9 cellular contexts compared by ENCODE assay signal in the genomic region with DNA sequence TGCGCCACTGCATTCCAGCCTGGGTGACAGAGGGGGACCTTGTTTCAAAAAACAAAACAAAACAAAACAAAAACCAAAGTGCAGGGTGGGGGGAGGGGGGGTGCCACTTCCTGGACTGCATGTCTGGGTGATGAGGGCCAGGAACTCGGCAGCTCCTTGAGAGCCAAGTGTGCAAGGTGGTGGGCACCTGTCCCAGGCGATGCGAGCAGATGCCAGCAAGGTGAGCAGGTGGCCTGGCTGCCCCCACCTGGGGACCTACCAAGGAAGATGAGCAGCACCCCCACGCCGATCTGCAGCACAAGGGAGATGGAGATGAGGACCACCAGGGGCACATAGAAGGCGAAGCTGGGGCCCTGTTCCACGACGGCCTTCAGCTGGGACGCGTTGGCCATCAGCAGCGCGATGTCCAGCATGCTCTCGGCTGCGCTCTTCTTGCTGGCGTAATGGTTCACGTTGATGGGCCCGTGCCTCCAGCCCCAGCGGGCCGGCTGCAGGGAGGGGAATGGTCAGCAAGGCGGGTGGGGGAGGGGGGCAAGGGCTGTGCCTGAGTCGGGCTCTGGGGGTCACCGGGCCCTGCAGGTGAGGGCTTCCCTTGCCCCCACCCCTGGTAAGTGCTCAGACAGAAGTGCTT. TPM values are rescaled to one million over a fixed set of nuclear protein-coding genes. Genes with fewer than 3 reads are reported as not detected.
DNase-seq lines count a peak whose midpoint lies in the region; ATAC-seq and TF ChIP-seq lines count a peak whose summit lies in the region.
"Had no signal": no experiment of that assay in that cellular context is flagged by ENCODE, and none has a peak within 500 bp of the region (broad histone marks: within the 10 kb centered on the region; RNA-seq: fewer than 3 reads in every experiment).

No MANE protein-coding gene starts in this region.

- H3K9me3 ChIP-seq in skeletal muscle tissue (ENCODE audit: control insufficient read depth in 3 of 3, low read length in 3 of 3): no peaks in the 10 kb centered on the region

- H3K9ac ChIP-seq in skeletal muscle tissue (ENCODE audit: low read depth in 1 of 3, low read length in 3 of 3): peak overlapping the region in 2 of 3 donors; percentile 34 to 66

- no peaks in the 10 kb centered on the region for H4K20me1 ChIP-seq in GM23338 (replicated peaks; ENCODE audit: insufficient read depth)

- H3K27ac ChIP-seq in GM23338 (ENCODE audit: low read depth): no peak overlapping the region
- H3K27ac ChIP-seq in skeletal muscle tissue (ENCODE audit: low read depth, low read length): peak overlapping the region; percentile 70

- H3K27ac Mint-ChIP-seq in GM23338: peak overlapping the region; percentile 56
- peak overlapping the region; percentile 77 for H3K27ac Mint-ChIP-seq in activated CD4-positive, alpha-beta memory T cell treated with anti-CD3 and anti-CD28 coated beads, Interleukin-2, amount 10 ng/mL, durations not matched to agents 7 days and 5 days
- peak overlapping the region; percentile 91 to 99 (median 94) for H3K27ac Mint-ChIP-seq in immature natural killer cell

- no peaks in the 10 kb centered on the region for H3K9me2 ChIP-seq in GM23338 (ENCODE audit: insufficient read depth)

- no peak overlapping the region for H3K4me2 ChIP-seq in GM23338

- H3K36me3 Mint-ChIP-seq in GM23338 (ENCODE audit: low read depth) (peaks cover 5% of the 10 kb centered on the region; the same call in 2 of the 3 replicates), immature natural killer cell (peaks cover 0 to 4% (median 0%) of the 10 kb centered on the region in 3 donors)
- peaks cover 28% of the 10 kb centered on the region for H3K36me3 Mint-ChIP-seq in activated CD4-positive, alpha-beta memory T cell treated with anti-CD3 and anti-CD28 coated beads, Interleukin-2, amount 10 ng/mL, durations not matched to agents 7 days and 5 days (ENCODE audit: low read depth)

- no peak overlapping the region for H2AFZ ChIP-seq in GM23338

- peaks cover 4% of the 10 kb centered on the region for H3K27me3 Mint-ChIP-seq in GM23338 (ENCODE audit: insufficient read depth, low read depth, poor library complexity)
- no peaks in the 10 kb centered on the region for H3K27me3 Mint-ChIP-seq in activated CD4-positive, alpha-beta memory T cell treated with anti-CD3 and anti-CD28 coated beads, Interleukin-2, amount 10 ng/mL, durations not matched to agents 7 days and 5 days
- peaks cover 3 to 4% (median 4%) of the 10 kb centered on the region in 3 donors for H3K27me3 Mint-ChIP-seq in immature natural killer cell (ENCODE audit: low read depth in 3 of 3)

- H3K4me1 ChIP-seq in GM23338 (ENCODE audit: insufficient read depth) (peaks cover 8% of the 10 kb centered on the region), skeletal muscle tissue (ENCODE audit: control insufficient read depth in 3 of 3, insufficient read depth in 3 of 3, low read length in 3 of 3) (peaks cover 54 to 61% (median 60%) of the 10 kb centered on the region in 3 donors)

- H3K4me3 ChIP-seq in GM23338 (no peak overlapping the region), skeletal muscle tissue (ENCODE audit: low read length in 3 of 3) (peak overlapping the region in 1 of 3 donors; percentile 30)

- POLR2A ChIA-PET in activated CD4-positive, alpha-beta memory T cell treated with anti-CD3 and anti-CD28 coated beads, Interleukin-2, amount 10 ng/mL, durations not matched to agents 7 days and 5 days (lab: Charles Lee): interaction anchor here (0.8 to 1.7 kb wide), 3 partner anchors 14 to 30 kb away, joined by 3 to 7 read pairs (median 3); no protein-coding TSS in a partner anchor
- POLR2A ChIA-PET in GM10248 (lab: Yijun Ruan, JAX): no interaction called here

- ATAC-seq in GM23338: peak; percentile 8; the same call in 2 of the 3 replicates

- no peaks in the 10 kb centered on the region for H3K79me2 ChIP-seq in GM23338 (replicated peaks; ENCODE audit: insufficient read depth)

- H3K4me1 Mint-ChIP-seq in GM23338 (peaks cover 18% of the 10 kb centered on the region), immature natural killer cell (peaks cover 37 to 44% of the 10 kb centered on the region in 2 donors)
- H3K4me1 Mint-ChIP-seq in activated CD4-positive, alpha-beta memory T cell treated with anti-CD3 and anti-CD28 coated beads, Interleukin-2, amount 10 ng/mL, durations not matched to agents 7 days and 5 days: peaks cover 40% of the 10 kb centered on the region

- no peaks in the 10 kb centered on the region for H3F3A ChIP-seq in GM23338 (replicated peaks; ENCODE audit: low read depth)

- TF ChIP-seq CTCF in GM23338 (conservative IDR thresholded peaks at IDR 0.05; ENCODE audit: low read depth in 2 of 2) (no peak), GM10248 (IDR thresholded peaks at IDR 0.05; ENCODE audit: control extremely low read depth, extremely low read depth, low read depth, missing control alignments) (no peak)

- DNase-seq in GM23338 (ENCODE audit: low spot score) (no peak), immature natural killer cell (peak; percentile 40 to 52 (median 46)), GM10248 (ENCODE audit: extremely low spot score) (no peak), glomerular visceral epithelial cell (ENCODE audit: extremely low spot score) (no peak), NCI-H2081 (lab: John Stamatoyannopoulos, UW) (no peak), anterior cingulate cortex (lab: John Stamatoyannopoulos, UW) (no peak)
- DNase-seq in activated CD4-positive, alpha-beta memory T cell treated with anti-CD3 and anti-CD28 coated beads, Interleukin-2, amount 10 ng/mL, durations not matched to agents 7 days and 5 days: no peak
- DNase-seq: NCI-H82 had no signal

- H3K27me3 ChIP-seq in GM23338 (ENCODE audit: insufficient read depth) (no peaks in the 10 kb centered on the region), skeletal muscle tissue (ENCODE audit: control insufficient read depth in 3 of 3, insufficient read depth in 3 of 3, low read length in 3 of 3) (no peaks in the 10 kb centered on the region)

- CTCF ChIA-PET in activated CD4-positive, alpha-beta memory T cell treated with anti-CD3 and anti-CD28 coated beads, Interleukin-2, amount 10 ng/mL, durations not matched to agents 7 days and 5 days (lab: Charles Lee): interaction anchor here (3.4 kb wide), 1 partner anchor 17 kb away, joined by 15 read pairs; no protein-coding TSS in a partner anchor
- CTCF ChIA-PET in GM10248 (lab: Yijun Ruan, JAX): interaction anchor here (16.5 kb wide), 1 partner anchor 19 kb away, joined by 174 read pairs; no protein-coding TSS in a partner anchor

- H3K9me3 Mint-ChIP-seq in GM23338 (no peaks in the 10 kb centered on the region), immature natural killer cell (no peaks in the 10 kb centered on the region)
- H3K9me3 Mint-ChIP-seq in activated CD4-positive, alpha-beta memory T cell treated with anti-CD3 and anti-CD28 coated beads, Interleukin-2, amount 10 ng/mL, durations not matched to agents 7 days and 5 days: no peaks in the 10 kb centered on the region

- H3K4me3 Mint-ChIP-seq in GM23338 (no peak overlapping the region), immature natural killer cell (peak overlapping the region; percentile 79 to 90 (median 84))
- H3K4me3 Mint-ChIP-seq in activated CD4-positive, alpha-beta memory T cell treated with anti-CD3 and anti-CD28 coated beads, Interleukin-2, amount 10 ng/mL, durations not matched to agents 7 days and 5 days: no peak overlapping the region

- H3K36me3 ChIP-seq in GM23338 (ENCODE audit: insufficient read depth) (no peaks in the 10 kb centered on the region), skeletal muscle tissue (ENCODE audit: control insufficient read depth in 3 of 3, insufficient read depth in 3 of 3, low read length in 3 of 3) (peaks cover 18 to 25% (median 23%) of the 10 kb centered on the region in 3 donors)

TF ChIP-seq in GM23338, 12 proteins besides CTCF, POLR2A, EP300 and RAD21:
- TF ChIP-seq JUNB (IDR thresholded peaks at IDR 0.05; ENCODE audit: unreplicated experiment) (no peak), ZNF331 (CRISPR knock-in tag; IDR thresholded peaks at IDR 0.05; ENCODE audit: low read depth) (no peak), NANOG (IDR thresholded peaks at IDR 0.05; ENCODE audit: borderline replicate concordance) (no peak), STAT1 (IDR thresholded peaks at IDR 0.05; ENCODE audit: unreplicated experiment) (no peak)

RNA-seq across cellular contexts. Expression of gene NINJ1, which starts 7.8 kb away (rescaled TPM):
- total RNA-seq in GM23338 (2014; rRNA removed; shearing (Covaris generic)): 31.2 and 39.7 TPM in 2 replicates
- polyA plus RNA-seq in GM23338 (2016; fragmentation: Nextera tagmentation; extraction: Ambion mirVana): 33.3 and 36.3 TPM in 2 replicates
- 10 to 100 TPM; 36.9 to 37.4 TPM for total RNA-seq in activated CD4-positive, alpha-beta memory T cell treated with anti-CD3 and anti-CD28 coated beads, Interleukin-2, amount 10 ng/mL, durations not matched to agents 7 days and 5 days
- 10 to 100 TPM; 51.3 to 91.0 (median 54.0) TPM for polyA plus RNA-seq in immature natural killer cell
- total RNA-seq in skeletal muscle tissue: 20.9 TPM

RNA-seq across cellular contexts. Expression of gene CARD19, which starts 30.2 kb away (rescaled TPM):
- 24.7 and 36.8 TPM in 2 replicates for total RNA-seq in GM23338 (2014; rRNA removed; shearing (Covaris generic))
- polyA plus RNA-seq in GM23338 (2016; fragmentation: Nextera tagmentation; extraction: Ambion mirVana): 48.3 and 48.9 TPM in 2 replicates
- 10 to 100 TPM; 80.4 to 83.5 TPM for total RNA-seq in activated CD4-positive, alpha-beta memory T cell treated with anti-CD3 and anti-CD28 coated beads, Interleukin-2, amount 10 ng/mL, durations not matched to agents 7 days and 5 days
- polyA plus RNA-seq in immature natural killer cell: 100 to 1,000 TPM in 1 of 3 donors, 10 to 100 TPM in 2; 55.1 to 105 (median 78.8) TPM
- 24.5 TPM for total RNA-seq in skeletal muscle tissue

RNA-seq across cellular contexts. Expression of gene WNK2, which starts 57.7 kb away (rescaled TPM):
- 93.4 and 102 TPM in 2 replicates for total RNA-seq in GM23338 (2014; rRNA removed; shearing (Covaris generic))
- 56.4 and 61.7 TPM in 2 replicates for polyA plus RNA-seq in GM23338 (2016; fragmentation: Nextera tagmentation; extraction: Ambion mirVana)
- total RNA-seq in activated CD4-positive, alpha-beta memory T cell treated with anti-CD3 and anti-CD28 coated beads, Interleukin-2, amount 10 ng/mL, durations not matched to agents 7 days and 5 days: under 1 TPM in 1 of 2 experiments, not detected in 1; 0.05 TPM
- polyA plus RNA-seq in immature natural killer cell: not detected
- 4.7 TPM for total RNA-seq in skeletal muscle tissue

Comparison
In these comparisons a context has a peak if more than half of its experiments do, and no peak if none do; other contexts are left out.
1. DNase-seq: peak in immature natural killer cell (3 of 3); none in GM23338 (single experiment), activated CD4-positive, alpha-beta memory T cell treated with anti-CD3 and anti-CD28 coated beads, Interleukin-2, amount 10 ng/mL, durations not matched to agents 7 days and 5 days (single experiment), GM10248 (single experiment), glomerular visceral epithelial cell (single experiment), NCI-H2081 (0 of 2) and anterior cingulate cortex (0 of 58).
2. H3K4me3 Mint-ChIP-seq: peak in immature natural killer cell (5 of 5); none in GM23338 (single experiment) and activated CD4-positive, alpha-beta memory T cell treated with anti-CD3 and anti-CD28 coated beads, Interleukin-2, amount 10 ng/mL, durations not matched to agents 7 days and 5 days (single experiment).
3. RNA of gene WNK2, which starts 57.7 kb away (total RNA-seq): 93.4 to 102 TPM in GM23338; 4.7 TPM in skeletal muscle tissue (single experiment) and 0.05 TPM in activated CD4-positive, alpha-beta memory T cell treated with anti-CD3 and anti-CD28 coated beads, Interleukin-2, amount 10 ng/mL, durations not matched to agents 7 days and 5 days; every median in the first group is over 10 times any median in the second.
4. Peak in every context shown above with its lines, with median percentiles within 50 percentile points of each other: H3K27ac Mint-ChIP-seq.